In the genomic region with DNA sequence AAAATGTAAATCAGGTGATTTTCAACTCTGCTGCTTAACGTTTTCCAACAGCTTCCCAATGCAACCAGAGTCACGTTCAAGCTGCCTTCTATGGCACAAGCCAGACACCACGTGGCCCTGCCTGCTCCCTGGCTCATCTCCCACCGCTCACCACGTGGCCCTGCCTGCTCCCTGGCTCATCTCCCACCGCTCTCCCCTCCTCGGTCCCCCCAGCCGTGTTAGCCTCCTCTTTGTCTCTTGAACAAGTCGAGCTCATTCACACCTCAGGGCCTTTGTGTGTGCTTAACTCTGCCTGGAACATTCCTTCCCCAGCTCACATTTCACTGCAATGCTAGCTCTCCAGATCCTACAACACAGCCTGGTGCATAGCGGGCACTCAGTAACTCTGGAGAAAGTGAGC, we compare ENCODE assay signal across 15 cellular contexts.
A peak's percentile ranks its signal among the peaks of the same experiment; 100 is the strongest.
DNase-seq lines count a peak whose midpoint lies in the region; FAIRE-seq and TF ChIP-seq lines count a peak whose summit lies in the region.
"Had no signal": no experiment of that assay in that cellular context is flagged by ENCODE, and none has a peak within 500 bp of the region (broad histone marks: within the 10 kb centered on the region; RNA-seq: fewer than 3 reads in every experiment).

No MANE protein-coding gene starts in this region.

- H3K9me3 ChIP-seq in endodermal cell (ENCODE audit: control insufficient read depth, low read length) (peaks cover 7% of the 10 kb centered on the region), neural progenitor cell (ENCODE audit: low read depth) (no peaks in the 10 kb centered on the region), SK-N-SH (no peaks in the 10 kb centered on the region)
- H3K9me3 ChIP-seq: BLaER1 treated with 17β-estradiol and CSF1 and Interleukin-3, amounts not matched to agents 10 nM and 100 nM; HAP-1 had no signal

- H3K9me3 Mint-ChIP-seq in endodermal cell (peaks cover 4% of the 10 kb centered on the region), neural progenitor cell (peaks cover 2% of the 10 kb centered on the region), glutamatergic neuron (ENCODE audit: unreplicated experiment) (no peaks in the 10 kb centered on the region)
- H3K9me3 Mint-ChIP-seq: CD8-positive, alpha-beta T cell had no signal

- H3K27ac Mint-ChIP-seq in endodermal cell (no peak overlapping the region), neural progenitor cell (peak overlapping the region; percentile 5), glutamatergic neuron (ENCODE audit: unreplicated experiment) (no peak overlapping the region)
- H3K27ac Mint-ChIP-seq: B cell; CD8-positive, alpha-beta T cell had no signal

- H3F3A ChIP-seq in neural progenitor cell (ENCODE audit: low read depth) = peaks cover under 1% of the 10 kb centered on the region
- no peaks in the 10 kb centered on the region for H3F3A ChIP-seq in SK-N-SH (replicated peaks; ENCODE audit: insufficient read depth)

- no peak overlapping the region for H3K4me2 ChIP-seq in neural progenitor cell
- H3K4me2 ChIP-seq in SK-N-SH = no peak overlapping the region
- H3K4me2 ChIP-seq: BLaER1 treated with 17β-estradiol and CSF1 and Interleukin-3, amounts not matched to agents 10 nM and 100 nM had no signal

- H3K79me2 ChIP-seq in neural progenitor cell (ENCODE audit: low read depth) = no peaks in the 10 kb centered on the region
- no peaks in the 10 kb centered on the region for H3K79me2 ChIP-seq in SK-N-SH (ENCODE audit: insufficient read depth)

- 78 to 82% methylated on average over 6 to 10 of the region's 10 CpGs for WGBS in endodermal cell (ENCODE audit: insufficient coverage in 1 of 2, insufficient read length in 1 of 2), 2 experiments
- WGBS in SK-N-SH (ENCODE audit: low lambda C conversion rate) = 42% methylated on average over 10 of the region's 10 CpGs

- H3K36me3 ChIP-seq in endodermal cell (ENCODE audit: control insufficient read depth, insufficient read depth, low read length) = no peaks in the 10 kb centered on the region
- no peaks in the 10 kb centered on the region for H3K36me3 ChIP-seq in neural progenitor cell
- no peaks in the 10 kb centered on the region for H3K36me3 ChIP-seq in SK-N-SH (replicated peaks in 1 of 2; ENCODE audit: control insufficient read depth in 1 of 2, insufficient read depth in 2 of 2, low read length in 1 of 2)
- H3K36me3 ChIP-seq: BLaER1 treated with 17β-estradiol and CSF1 and Interleukin-3, amounts not matched to agents 10 nM and 100 nM; HAP-1 had no signal

- no peaks in the 10 kb centered on the region for H3K27me3 Mint-ChIP-seq in endodermal cell (ENCODE audit: insufficient read depth)
- peaks cover 12% of the 10 kb centered on the region for H3K27me3 Mint-ChIP-seq in neural progenitor cell (ENCODE audit: insufficient read depth, low read depth)
- peaks cover 3% of the 10 kb centered on the region for H3K27me3 Mint-ChIP-seq in glutamatergic neuron (ENCODE audit: unreplicated experiment)

- no peak overlapping the region for H3K9ac ChIP-seq in endodermal cell (ENCODE audit: extremely low read depth, low read length, poor library complexity, severe bottlenecking)
- H3K9ac ChIP-seq in neural progenitor cell = no peak overlapping the region
- no peak overlapping the region for H3K9ac ChIP-seq in SK-N-SH
- H3K9ac ChIP-seq: BLaER1 treated with 17β-estradiol and CSF1 and Interleukin-3, amounts not matched to agents 10 nM and 100 nM; GM23248 had no signal

- H3K4me3 Mint-ChIP-seq in endodermal cell (no peak overlapping the region), neural progenitor cell (no peak overlapping the region), glutamatergic neuron (ENCODE audit: unreplicated experiment) (no peak overlapping the region)
- H3K4me3 Mint-ChIP-seq: B cell; CD8-positive, alpha-beta T cell had no signal

- H4K20me1 ChIP-seq in neural progenitor cell (ENCODE audit: low read depth) (no peaks in the 10 kb centered on the region), SK-N-SH (ENCODE audit: insufficient read depth) (no peaks in the 10 kb centered on the region)

- no peak for TF ChIP-seq EP300 in SK-N-SH (IDR thresholded peaks at IDR 0.05; ENCODE audit: borderline replicate concordance in 1 of 2, low read depth in 1 of 2, low read length in 1 of 2)

- H3K4me3 ChIP-seq in endodermal cell (ENCODE audit: low read length) (no peak overlapping the region), neural progenitor cell (no peak overlapping the region), SK-N-SH (ENCODE audit: low read depth in 2 of 2, low read length in 1 of 2) (no peak overlapping the region)
- H3K4me3 ChIP-seq: BLaER1 treated with 17β-estradiol and CSF1 and Interleukin-3, amounts not matched to agents 10 nM and 100 nM; GM12878; GM23248; HAP-1 had no signal

- TF ChIP-seq CTCF in endodermal cell (conservative IDR thresholded peaks at IDR 0.05) (no peak), neural progenitor cell (IDR thresholded peaks at IDR 0.05) (no peak), glutamatergic neuron (IDR thresholded peaks at IDR 0.05; ENCODE audit: partially characterized antibody, unreplicated experiment) (no peak), SK-N-SH (IDR thresholded peaks at IDR 0.05) (no peak)

- H3K27ac ChIP-seq in endodermal cell (ENCODE audit: low read depth, low read length) (no peak overlapping the region), neural progenitor cell (no peak overlapping the region), SK-N-SH (ENCODE audit: low read depth in 2 of 2, low read length in 1 of 2) (no peak overlapping the region)
- H3K27ac ChIP-seq: BLaER1 treated with 17β-estradiol and CSF1 and Interleukin-3, amounts not matched to agents 10 nM and 100 nM; GM23248 had no signal

- peak; percentile 58 for FAIRE-seq in urothelium cell line (lab: Jason Lieb, UNC)
- FAIRE-seq: GM12878 had no signal

- H3K36me3 Mint-ChIP-seq in endodermal cell (ENCODE audit: low read depth) (peaks cover 1% of the 10 kb centered on the region), neural progenitor cell (no peaks in the 10 kb centered on the region), glutamatergic neuron (ENCODE audit: unreplicated experiment) (peaks cover 4% of the 10 kb centered on the region)
- H3K36me3 Mint-ChIP-seq: CD8-positive, alpha-beta T cell had no signal

- H3K9me2 ChIP-seq in SK-N-SH = no peaks in the 10 kb centered on the region

- peak; percentile 20 for DNase-seq in ELF-1 (ENCODE audit: low read depth, low spot score)
- DNase-seq in endodermal cell = peak; percentile 67
- DNase-seq in neural progenitor cell (ENCODE audit: low spot score) = no peak
- no peak for DNase-seq in urothelium cell line (ENCODE audit: low spot score)
- no peak for DNase-seq in kidney glomerular epithelial cell (lab: John Stamatoyannopoulos, UW)
- DNase-seq in glutamatergic neuron = no peak
- no peak for DNase-seq in SK-N-SH
- DNase-seq: Calu3; CD8-positive, alpha-beta T cell; DMS79 treated with DMSO at 0.1 percent for 48 hours; GM23248 had no signal

- H3K27me3 ChIP-seq in endodermal cell (ENCODE audit: control insufficient read depth, insufficient read depth, low read length, poor library complexity, severe bottlenecking) = no peaks in the 10 kb centered on the region
- H3K27me3 ChIP-seq in neural progenitor cell = no peaks in the 10 kb centered on the region
- H3K27me3 ChIP-seq in SK-N-SH (ENCODE audit: insufficient read depth) = no peaks in the 10 kb centered on the region

- POLR2A ChIA-PET in SK-N-SH (lab: Yijun Ruan, JAX) = no interaction called here

- TF ChIP-seq RAD21 in SK-N-SH (IDR thresholded peaks at IDR 0.05; ENCODE audit: low read length) = no peak

- H2AFZ ChIP-seq in neural progenitor cell (replicated peaks) (no peak overlapping the region), SK-N-SH (ENCODE audit: low read depth) (no peak overlapping the region)
- H2AFZ ChIP-seq: GM23248 had no signal

- H3K4me1 Mint-ChIP-seq in endodermal cell = peaks cover 5% of the 10 kb centered on the region
- H3K4me1 Mint-ChIP-seq in neural progenitor cell = peaks cover 35% of the 10 kb centered on the region
- peaks cover 6% of the 10 kb centered on the region for H3K4me1 Mint-ChIP-seq in glutamatergic neuron (ENCODE audit: low read depth, unreplicated experiment)
- H3K4me1 Mint-ChIP-seq: B cell had no signal

- H3K4me1 ChIP-seq in endodermal cell (ENCODE audit: control insufficient read depth, insufficient read depth, low read length) = no peaks in the 10 kb centered on the region
- peaks cover 18% of the 10 kb centered on the region for H3K4me1 ChIP-seq in neural progenitor cell
- no peaks in the 10 kb centered on the region for H3K4me1 ChIP-seq in SK-N-SH (ENCODE audit: control insufficient read depth in 1 of 2, insufficient read depth in 2 of 2, low read depth in 1 of 2, low read length in 1 of 2)
- H3K4me1 ChIP-seq: HAP-1 had no signal

- CTCF ChIA-PET in SK-N-SH (lab: Yijun Ruan, JAX) = interaction anchor here (0.6 to 1.6 kb wide), 3 partner anchors 10 to 239 kb away, joined by 3 to 5 read pairs (median 4); no protein-coding TSS in a partner anchor

TF ChIP-seq in SK-N-SH, 30 proteins besides CTCF, POLR2A, EP300 and RAD21 (continues in another document):
- TF ChIP-seq FOSL2 (IDR thresholded peaks at IDR 0.05; ENCODE audit: borderline replicate concordance, low read depth) (no peak), TCF12 (IDR thresholded peaks at IDR 0.05) (no peak), FOXJ3 (CRISPR knock-in tag; IDR thresholded peaks at IDR 0.05) (no peak), TEAD4 (IDR thresholded peaks at IDR 0.05; ENCODE audit: borderline replicate concordance, insufficient read depth) (no peak), MXI1 (IDR thresholded peaks at IDR 0.05; ENCODE audit: low read depth, low read length) (no peak), EZH2phosphoT487 (IDR thresholded peaks at IDR 0.05; ENCODE audit: borderline replicate concordance, low read depth) (no peak), SMC3 (IDR thresholded peaks at IDR 0.05; ENCODE audit: low read depth, low read length) (no peak)
- TF ChIP-seq, protein P1, sequence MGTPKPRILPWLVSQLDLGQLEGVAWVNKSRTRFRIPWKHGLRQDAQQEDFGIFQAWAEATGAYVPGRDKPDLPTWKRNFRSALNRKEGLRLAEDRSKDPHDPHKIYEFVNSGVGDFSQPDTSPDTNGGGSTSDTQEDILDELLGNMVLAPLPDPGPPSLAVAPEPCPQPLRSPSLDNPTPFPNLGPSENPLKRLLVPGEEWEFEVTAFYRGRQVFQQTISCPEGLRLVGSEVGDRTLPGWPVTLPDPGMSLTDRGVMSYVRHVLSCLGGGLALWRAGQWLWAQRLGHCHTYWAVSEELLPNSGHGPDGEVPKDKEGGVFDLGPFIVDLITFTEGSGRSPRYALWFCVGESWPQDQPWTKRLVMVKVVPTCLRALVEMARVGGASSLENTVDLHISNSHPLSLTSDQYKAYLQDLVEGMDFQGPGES (IDR thresholded peaks at IDR 0.05; ENCODE audit: low read depth, low read length) = no peak
- TF ChIP-seq, protein P2, sequence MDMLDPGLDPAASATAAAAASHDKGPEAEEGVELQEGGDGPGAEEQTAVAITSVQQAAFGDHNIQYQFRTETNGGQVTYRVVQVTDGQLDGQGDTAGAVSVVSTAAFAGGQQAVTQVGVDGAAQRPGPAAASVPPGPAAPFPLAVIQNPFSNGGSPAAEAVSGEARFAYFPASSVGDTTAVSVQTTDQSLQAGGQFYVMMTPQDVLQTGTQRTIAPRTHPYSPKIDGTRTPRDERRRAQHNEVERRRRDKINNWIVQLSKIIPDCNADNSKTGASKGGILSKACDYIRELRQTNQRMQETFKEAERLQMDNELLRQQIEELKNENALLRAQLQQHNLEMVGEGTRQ (IDR thresholded peaks at IDR 0.05; ENCODE audit: borderline replicate concordance, low read depth, low read length) = no peak

Comparison
In these comparisons a context has a peak if more than half of its experiments do, and no peak if none do; other contexts are left out.
1. DNase-seq: peak in ELF-1 (single experiment) and endodermal cell (single experiment); none in neural progenitor cell (single experiment), urothelium cell line (single experiment), kidney glomerular epithelial cell (single experiment), glutamatergic neuron (single experiment) and SK-N-SH (single experiment).